In the genomic region with DNA sequence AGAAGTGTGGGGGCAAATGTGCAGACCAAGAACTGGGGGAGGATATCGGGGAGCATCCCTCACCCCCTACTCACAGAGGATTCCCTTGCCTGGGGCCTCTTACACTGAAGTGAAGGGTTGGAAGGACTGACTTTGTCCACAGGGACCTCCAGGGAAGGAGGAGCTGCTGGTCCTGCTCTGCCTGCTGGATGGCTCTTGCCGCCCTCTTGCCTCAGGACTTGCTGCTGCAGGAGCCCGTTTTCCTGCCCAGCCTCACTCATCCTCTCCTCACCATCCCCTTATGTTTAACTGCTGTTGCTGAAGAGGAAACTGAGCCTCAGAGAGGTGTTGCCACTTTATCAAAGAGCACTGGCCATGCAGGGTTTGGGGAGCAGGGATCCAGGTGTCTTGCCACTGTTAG, we compare ENCODE assay signal across 22 cellular contexts. TPM values are rescaled to one million over a fixed set of nuclear protein-coding genes. Genes with fewer than 3 reads are reported as not detected.
DNase-seq lines count a peak whose midpoint lies in the region; ATAC-seq and TF ChIP-seq lines count a peak whose summit lies in the region.
"Had no signal": no experiment of that assay in that cellular context is flagged by ENCODE, and none has a peak within 500 bp of the region (broad histone marks: within the 10 kb centered on the region; RNA-seq: fewer than 3 reads in every experiment).

No MANE protein-coding gene starts in this region.

- H3K9me3 Mint-ChIP-seq in type B pancreatic cell: no peaks in the 10 kb centered on the region
- H3K9me3 Mint-ChIP-seq: CD8-positive, alpha-beta memory T cell; IgD-negative memory B cell had no signal

- H3K4me1 ChIP-seq in BLaER1: peaks cover 23% of the 10 kb centered on the region
- H3K4me1 ChIP-seq in HEK293 (ENCODE audit: control insufficient read depth, insufficient read depth, low read length): no peaks in the 10 kb centered on the region; the same call in 1 of the 2 replicates
- H3K4me1 ChIP-seq: HAP-1 had no signal

- TF ChIP-seq CTCF in HEK293 (tag by site-specific recombination; IDR thresholded peaks at IDR 0.05): no peak
- TF ChIP-seq CTCF in epithelial cell of esophagus (IDR thresholded peaks at IDR 0.05; ENCODE audit: insufficient read depth, low read depth, low read length, missing control alignments): no peak
- no peak for TF ChIP-seq CTCF in WERI-Rb-1 (IDR thresholded peaks at IDR 0.05; ENCODE audit: low read depth, low read length)
- no peak for TF ChIP-seq CTCF in type B pancreatic cell (conservative IDR thresholded peaks at IDR 0.05)

- no peak for ATAC-seq in GM21723 (IDR thresholded peaks at IDR 0.05; ENCODE audit: unreplicated experiment)
- ATAC-seq: GM12878 had no signal

- peaks cover 41% of the 10 kb centered on the region for H3K27me3 Mint-ChIP-seq in type B pancreatic cell

- H3K36me3 ChIP-seq in BLaER1 (no peaks in the 10 kb centered on the region), HEK293 (ENCODE audit: control insufficient read depth in 2 of 2, insufficient read depth in 1 of 2, low read length in 2 of 2) (no peaks in the 10 kb centered on the region), WERI-Rb-1 (no peaks in the 10 kb centered on the region; the same call in 1 of the 2 replicates)
- H3K36me3 ChIP-seq: HAP-1 had no signal

- no peak overlapping the region for H3K9ac ChIP-seq in BLaER1

- H3K4me3 ChIP-seq in BLaER1 (no peak overlapping the region), HEK293 (ENCODE audit: low read depth, low read length) (no peak overlapping the region), epithelial cell of esophagus (ENCODE audit: low read length) (no peak overlapping the region), WERI-Rb-1 (ENCODE audit: low read depth, low read length) (no peak overlapping the region)
- H3K4me3 ChIP-seq: GM12878, HAP-1 had no signal

- H3K27ac ChIP-seq in BLaER1 (no peak overlapping the region), HEK293 (ENCODE audit: extremely low read depth, low read depth, low read length) (no peak overlapping the region), WERI-Rb-1 (no peak overlapping the region)

- H3K36me3 Mint-ChIP-seq in type B pancreatic cell: no peaks in the 10 kb centered on the region
- H3K36me3 Mint-ChIP-seq: CD4-positive, CD25-positive, alpha-beta regulatory T cell; CD8-positive, alpha-beta memory T cell; IgD-negative memory B cell had no signal

- DNase-seq in epithelial cell of esophagus (ENCODE audit: low read depth) (peak; percentile 44), retina (peak; percentile 39), WERI-Rb-1 (no peak), type B pancreatic cell (ENCODE audit: extremely low spot score, unreplicated experiment) (no peak)
- DNase-seq: 8988T; C1 segment of cervical spinal cord; CD4-positive, CD25-positive, alpha-beta regulatory T cell; CD8-positive, alpha-beta memory T cell; COR-L47; DMS 273 treated with DMSO at 0.1 percent for 48 hours; DMS53; DND-41; EL; GOT3; KBM-7 had no signal

- H3K27ac Mint-ChIP-seq in type B pancreatic cell: no peak overlapping the region
- H3K27ac Mint-ChIP-seq: B cell; CD4-positive, CD25-positive, alpha-beta regulatory T cell; CD8-positive, alpha-beta memory T cell; IgD-negative memory B cell had no signal

- H3K27me3 ChIP-seq in BLaER1: peaks cover 43% of the 10 kb centered on the region
- no peaks in the 10 kb centered on the region for H3K27me3 ChIP-seq in WERI-Rb-1 (ENCODE audit: insufficient read depth, low read depth, severe bottlenecking)

- H3K4me2 ChIP-seq in BLaER1: peak overlapping the region; percentile 37

- POLR2A ChIA-PET in HEK293 (lab: Yijun Ruan, JAX): interaction anchor here (0.7 to 1.6 kb wide), 2 partner anchors 11 to 35 kb away, joined by 3 read pairs; no protein-coding TSS in a partner anchor

- no peak overlapping the region for H3K4me3 Mint-ChIP-seq in type B pancreatic cell
- H3K4me3 Mint-ChIP-seq: B cell; CD4-positive, CD25-positive, alpha-beta regulatory T cell; IgD-negative memory B cell had no signal

- no peaks in the 10 kb centered on the region for H3K9me3 ChIP-seq in BLaER1
- H3K9me3 ChIP-seq in HEK293 (ENCODE audit: control insufficient read depth, insufficient read depth, low read depth, low read length): no peaks in the 10 kb centered on the region
- H3K9me3 ChIP-seq in WERI-Rb-1 (ENCODE audit: severe bottlenecking): no peaks in the 10 kb centered on the region
- H3K9me3 ChIP-seq: HAP-1 had no signal

- peaks cover 21% of the 10 kb centered on the region for H3K4me1 Mint-ChIP-seq in type B pancreatic cell (ENCODE audit: unreplicated experiment)

- H4K20me1 ChIP-seq in BLaER1: no peaks in the 10 kb centered on the region

- CTCF ChIA-PET in HEK293 (lab: Yijun Ruan, JAX): interaction anchor here (0.6 to 6.5 kb wide), 6 partner anchors 10 to 47 kb away, joined by 3 to 49 read pairs (median 4); no protein-coding TSS in a partner anchor

TF ChIP-seq in HEK293, 187 proteins besides CTCF, POLR2A, EP300 and RAD21:
- TF ChIP-seq ZNF600 (tag by site-specific recombination; IDR thresholded peaks at IDR 0.05) (0 out of 2 replicates have a peak, but pooled peaks have one; percentile 6), ZNF707 (tag by site-specific recombination; IDR thresholded peaks at IDR 0.05) (no peak), BCL11B (tag by site-specific recombination; IDR thresholded peaks at IDR 0.05; ENCODE audit: low read depth) (no peak), ZNF398 (tag by site-specific recombination; IDR thresholded peaks at IDR 0.05) (0 out of 2 replicates have a peak, but pooled peaks have one; percentile 7), MYNN (tag by site-specific recombination; IDR thresholded peaks at IDR 0.05; ENCODE audit: borderline replicate concordance) (peak; percentile 78; the same call in 1 of the 2 replicates)
TF ChIP-seq in HEK293: peak in this region for 3.

RNA-seq across cellular contexts. Expression of gene C17orf113, which starts 3.7 kb away (rescaled TPM):
- total RNA-seq in type B pancreatic cell (ENCODE audit: low replicate concordance): 2.1 and 3.0 TPM in 2 replicates

RNA-seq across cellular contexts. Expression of gene NKIRAS2, which starts 34.2 kb away (rescaled TPM):
- total RNA-seq in type B pancreatic cell (ENCODE audit: low replicate concordance): 44.7 and 45.0 TPM in 2 replicates

RNA-seq across cellular contexts. Expression of gene DNAJC7, which starts 36.9 kb away (rescaled TPM):
- total RNA-seq in type B pancreatic cell (ENCODE audit: low replicate concordance): 77.3 and 88.7 TPM in 2 replicates

RNA-seq across cellular contexts. Expression of gene ZNF385C, which starts 44.2 kb away (rescaled TPM):
- total RNA-seq in type B pancreatic cell (ENCODE audit: low replicate concordance): 1.7 and 3.3 TPM in 2 replicates
- total RNA-seq: CD4-positive, CD25-positive, alpha-beta regulatory T cell; CD8-positive, alpha-beta memory T cell; GM12878 had no signal

RNA-seq across cellular contexts. Expression of gene DHX58, which starts 58.4 kb away (rescaled TPM):
- total RNA-seq in type B pancreatic cell (ENCODE audit: low replicate concordance): 0.72 and 1.3 TPM in 2 replicates

Comparison
In these comparisons a context has a peak if more than half of its experiments do, and no peak if none do; other contexts are left out.
1. DNase-seq: peak in epithelial cell of esophagus (single experiment) and retina (single experiment); none in WERI-Rb-1 (single experiment) and type B pancreatic cell (single experiment).